Comparison of ENCODE assay signal across 1 cellular context in the genomic region with DNA sequence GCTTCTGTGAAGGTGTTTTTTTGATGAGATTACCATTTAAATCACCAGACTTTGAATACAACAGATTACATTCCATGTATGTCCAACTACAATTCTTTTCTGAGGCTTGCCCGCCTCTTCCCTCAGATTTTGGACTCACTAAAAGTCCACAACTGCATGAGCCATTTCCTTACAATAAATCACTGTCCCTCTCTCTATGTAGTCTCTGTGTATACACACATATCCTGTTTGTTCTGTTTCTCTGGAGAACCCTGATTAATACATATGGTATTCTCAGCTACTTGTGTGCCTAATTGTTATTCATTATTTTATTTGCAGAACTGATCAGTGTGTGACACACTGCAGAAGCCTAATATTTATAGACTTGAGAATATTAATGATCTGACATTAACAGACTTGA.
TF ChIP-seq lines count a peak whose summit lies in the region.

No MANE protein-coding gene starts in this region.

TF ChIP-seq in HepG2, 621 proteins besides CTCF, POLR2A, EP300 and RAD21:
- no peak for TF ChIP-seq SP2 (CRISPR knock-in tag; IDR thresholded peaks at IDR 0.05)
- TF ChIP-seq HNRNPLL (IDR thresholded peaks at IDR 0.05; ENCODE audit: low read depth, low read length, poor library complexity, severe bottlenecking): no peak
- TF ChIP-seq ZSCAN22 (CRISPR knock-in tag; IDR thresholded peaks at IDR 0.05): 0 out of 2 replicates have a peak, but pooled peaks have one; percentile 61
- TF ChIP-seq GFI1 (CRISPR knock-in tag; IDR thresholded peaks at IDR 0.05; ENCODE audit: borderline replicate concordance): peak; percentile 89
- TF ChIP-seq ZFP82 (CRISPR knock-in tag; IDR thresholded peaks at IDR 0.05; ENCODE audit: borderline replicate concordance): 0 out of 2 replicates have a peak, but pooled peaks have one; percentile 23
TF ChIP-seq in HepG2: peak in this region for 3.
